Comparison of ENCODE assay signal across 17 cellular contexts in genomic region chr13:23778007-23778687, GRCh38.
DNase-seq lines count a peak whose midpoint lies in the region; ATAC-seq, FAIRE-seq and TF ChIP-seq lines count a peak whose summit lies in the region.
"Had no signal": no experiment of that assay in that cellular context is flagged by ENCODE, and none has a peak within 500 bp of the region (broad histone marks: within the 10 kb centered on the region; RNA-seq: fewer than 3 reads in every experiment).

No MANE protein-coding gene starts in this region.

- ATAC-seq in GM21529 (IDR thresholded peaks at IDR 0.05; ENCODE audit: unreplicated experiment) = no peak
- ATAC-seq: gastrocnemius medialis had no signal

- no peaks in the 10 kb centered on the region for H3K9me3 ChIP-seq in adipocyte (ENCODE audit: control insufficient read depth, low read length)
- H3K9me3 ChIP-seq: gastrocnemius medialis, HAP-1 had no signal

- peaks cover 7% of the 10 kb centered on the region for H3K4me1 Mint-ChIP-seq in MCF 10A (ENCODE audit: insufficient read depth, unreplicated experiment)

- no peak for DNase-seq in BJ (ENCODE audit: low read depth)
- no peak for DNase-seq in GM12892 (ENCODE audit: insufficient read length)
- DNase-seq in adipocyte (ENCODE audit: low read depth) = peak; percentile 39
- DNase-seq in foreskin fibroblast = no peak
- DNase-seq in DMS79 treated with DMSO at 0.1 percent for 48 hours (lab: John Stamatoyannopoulos, UW) = no peak
- no peak for DNase-seq in NCI-H1417 treated with DMSO at 0.1 percent for 48 hours (lab: John Stamatoyannopoulos, UW)
- no peak for DNase-seq in MCF 10A (ENCODE audit: unreplicated experiment)
- DNase-seq: activated CD8-positive, alpha-beta memory T cell treated with anti-CD3 and anti-CD28 coated beads, Interleukin-2, amount 50 U/mL, for 4 hours; activated naive CD4-positive, alpha-beta T cell treated with anti-CD3 and anti-CD28 coated beads for 36 hours; DMS 273 treated with DMSO at 0.1 percent for 48 hours; effector CD8-positive, alpha-beta T cell; gastrocnemius medialis; mesendoderm; NCI-H1048; NCI-H2171 had no signal

- H3K9ac ChIP-seq in adipocyte (ENCODE audit: low read length) = no peak overlapping the region

- H3K4me3 ChIP-seq in BJ (ENCODE audit: low read depth, low read length) = no peak overlapping the region
- H3K4me3 ChIP-seq in adipocyte (ENCODE audit: low read length) = no peak overlapping the region
- no peak overlapping the region for H3K4me3 ChIP-seq in foreskin fibroblast (ENCODE audit: low read depth in 1 of 2, low read length in 2 of 2)
- H3K4me3 ChIP-seq: gastrocnemius medialis, HAP-1 had no signal

- no TSS peak for BruUV-seq in MCF 10A (replicated peaks; lab: Mats Ljungman, UMichigan)

- H3K36me3 ChIP-seq in BJ (ENCODE audit: control insufficient read depth, insufficient read depth, low read length) (no peaks in the 10 kb centered on the region), adipocyte (ENCODE audit: control insufficient read depth, insufficient read depth, low read length, severe bottlenecking) (no peaks in the 10 kb centered on the region)
- H3K36me3 ChIP-seq: gastrocnemius medialis, HAP-1 had no signal

- TF ChIP-seq POLR2A in GM12892 (IDR thresholded peaks at IDR 0.05; ENCODE audit: low read depth, low read length) = no peak

- peak; percentile 24 for FAIRE-seq in GM12892 (lab: Jason Lieb, UNC)

- no peaks in the 10 kb centered on the region for H3K27me3 Mint-ChIP-seq in MCF 10A (ENCODE audit: insufficient read depth, unreplicated experiment)

- intact Hi-C loops in MCF 10A (cut with micrococcal nuclease) = no loop called here

- H3K9me3 Mint-ChIP-seq in MCF 10A (ENCODE audit: unreplicated experiment) = no peaks in the 10 kb centered on the region
- H3K9me3 Mint-ChIP-seq: activated naive CD4-positive, alpha-beta T cell treated with anti-CD3 and anti-CD28 coated beads for 36 hours had no signal

- TF ChIP-seq CTCF in BJ (IDR thresholded peaks at IDR 0.05; ENCODE audit: insufficient read depth, low read depth, low read length) (peak; percentile 30), foreskin fibroblast (IDR thresholded peaks at IDR 0.05; ENCODE audit: low read depth, low read length) (peak; percentile 18), MCF 10A (IDR thresholded peaks at IDR 0.05; ENCODE audit: unreplicated experiment) (no peak)

- H3K36me3 Mint-ChIP-seq in MCF 10A (ENCODE audit: insufficient read depth, unreplicated experiment) = peaks cover 7% of the 10 kb centered on the region

- CTCF ChIA-PET in BJ (lab: Yijun Ruan, JAX) (interaction anchor here (0.9 to 1.7 kb wide), 4 partner anchors 10 to 110 kb away, joined by 3 to 4 read pairs (median 3); no protein-coding TSS in a partner anchor), MCF 10A (lab: Yijun Ruan, JAX) (interaction anchor here (0.6 to 0.7 kb wide), 3 partner anchors 16 to 207 kb away, joined by 3 to 6 read pairs (median 4); no protein-coding TSS in a partner anchor)

- H3K27ac Mint-ChIP-seq in MCF 10A (ENCODE audit: low read depth, unreplicated experiment) = no peak overlapping the region
- H3K27ac Mint-ChIP-seq: activated naive CD4-positive, alpha-beta T cell treated with anti-CD3 and anti-CD28 coated beads for 36 hours had no signal

- H3K4me3 Mint-ChIP-seq in MCF 10A (ENCODE audit: unreplicated experiment) = no peak overlapping the region
- H3K4me3 Mint-ChIP-seq: activated naive CD4-positive, alpha-beta T cell treated with anti-CD3 and anti-CD28 coated beads for 36 hours had no signal

- H3K4me1 ChIP-seq in adipocyte (ENCODE audit: control insufficient read depth, insufficient read depth, low read length) = peaks cover 21% of the 10 kb centered on the region
- H3K4me1 ChIP-seq: gastrocnemius medialis had no signal

- POLR2A ChIA-PET in BJ (lab: Charles Lee) = interaction anchor here (0.6 kb wide), 1 partner anchor 26 kb away, joined by 4 read pairs; no protein-coding TSS in a partner anchor
- POLR2A ChIA-PET in MCF 10A (lab: Yijun Ruan, JAX) = interaction anchor here (0.6 to 0.9 kb wide), 2 partner anchors 10 to 110 kb away, joined by 3 to 4 read pairs; no protein-coding TSS in a partner anchor

- H3K27me3 ChIP-seq in BJ (ENCODE audit: control insufficient read depth, insufficient read depth, low read length) (no peaks in the 10 kb centered on the region), adipocyte (replicated peaks; ENCODE audit: control insufficient read depth, insufficient read depth, low read length) (no peaks in the 10 kb centered on the region)
- H3K27me3 ChIP-seq: gastrocnemius medialis had no signal
